11 cellular contexts compared by ENCODE assay signal in genomic region chr16:56102159-56102798, GRCh38.
DNase-seq lines count a peak whose midpoint lies in the region; ATAC-seq and TF ChIP-seq lines count a peak whose summit lies in the region.
"Had no signal": no experiment of that assay in that cellular context is flagged by ENCODE, and none has a peak within 500 bp of the region (broad histone marks: within the 10 kb centered on the region; RNA-seq: fewer than 3 reads in every experiment).

No MANE protein-coding gene starts in this region.

- H3K4me3 ChIP-seq in coronary artery: peak overlapping the region; percentile 52
- no peak overlapping the region for H3K4me3 ChIP-seq in mesodermal cell (ENCODE audit: extremely low read depth, insufficient read depth, low read length, poor library complexity, severe bottlenecking)
- no peak overlapping the region for H3K4me3 ChIP-seq in upper lobe of left lung
- H3K4me3 ChIP-seq: thyroid gland had no signal

- H3K4me1 ChIP-seq in mesodermal cell (ENCODE audit: control insufficient read depth, insufficient read depth, low read length, poor library complexity, severe bottlenecking): no peaks in the 10 kb centered on the region
- H3K4me1 ChIP-seq in upper lobe of left lung: no peaks in the 10 kb centered on the region
- H3K4me1 ChIP-seq: thyroid gland had no signal

- no peaks in the 10 kb centered on the region for H3K36me3 ChIP-seq in mesodermal cell (ENCODE audit: control insufficient read depth, insufficient read depth, low read length)
- H3K36me3 ChIP-seq in upper lobe of left lung: no peaks in the 10 kb centered on the region
- H3K36me3 ChIP-seq: thyroid gland had no signal

- TF ChIP-seq EP300 in upper lobe of left lung (IDR thresholded peaks at IDR 0.05): no peak

- TF ChIP-seq CTCF in coronary artery (IDR thresholded peaks at IDR 0.05) (no peak), upper lobe of left lung (IDR thresholded peaks at IDR 0.05) (no peak)

- no peak for TF ChIP-seq POLR2A in upper lobe of left lung (IDR thresholded peaks at IDR 0.05)

- H3K9me3 ChIP-seq in mesodermal cell (ENCODE audit: control insufficient read depth, low read length) (no peaks in the 10 kb centered on the region), upper lobe of left lung (no peaks in the 10 kb centered on the region)
- H3K9me3 ChIP-seq: thyroid gland had no signal

- H3K27me3 ChIP-seq in upper lobe of left lung: no peaks in the 10 kb centered on the region
- H3K27me3 ChIP-seq: thyroid gland had no signal

- DNase-seq in NCI-H187 treated with DMSO at 0.1 percent for 48 hours (lab: John Stamatoyannopoulos, UW) (peak; percentile 49), coronary artery (ENCODE audit: low spot score) (no peak), upper lobe of left lung (peak in 1 of 2 donors; percentile 20), HCEC 1CT (no peak), G401 (ENCODE audit: low spot score) (no peak)
- DNase-seq in activated effector memory CD4-positive, alpha-beta T cell treated with Interleukin-2 at 50 U/mL for 16 hours: no peak
- DNase-seq: H9, KBM-7 had no signal

- ATAC-seq in upper lobe of left lung (ENCODE audit: low FRiP score in 2 of 2) (peak; percentile 5 to 80), HG03280 (IDR thresholded peaks at IDR 0.05; ENCODE audit: unreplicated experiment) (no peak)

- in situ Hi-C loops in G401 (cut with HindIII; ENCODE audit: low sequenced_read_pairs): no loop called here

- 74 to 82% methylated on average over 12 to 15 of the region's 16 CpGs for WGBS in mesodermal cell (ENCODE audit: insufficient coverage in 2 of 2), 2 experiments
- WGBS in upper lobe of left lung, 2 donors: 62 to 63% methylated on average over 10 to 16 of the region's 16 CpGs

- H3K27ac ChIP-seq in coronary artery: no peak overlapping the region
- peak overlapping the region; percentile 67 for H3K27ac ChIP-seq in mesodermal cell (ENCODE audit: low read depth, low read length, severe bottlenecking)
- H3K27ac ChIP-seq in upper lobe of left lung: no peak overlapping the region
- H3K27ac ChIP-seq: thyroid gland had no signal
